8 cellular contexts compared by ENCODE assay signal in genomic region chr4:145619639-145619996, GRCh38. TPM values are rescaled to one million over a fixed set of nuclear protein-coding genes. Genes with fewer than 3 reads are reported as not detected.
DNase-seq lines count a peak whose midpoint lies in the region; ATAC-seq and TF ChIP-seq lines count a peak whose summit lies in the region.

No MANE protein-coding gene starts in this region.

- H3K9me3 ChIP-seq in mesodermal cell (ENCODE audit: control insufficient read depth, low read length): peaks cover 5% of the 10 kb centered on the region

- ATAC-seq in GM21390 (IDR thresholded peaks at IDR 0.05; ENCODE audit: unreplicated experiment): peak; percentile 39

- TF ChIP-seq CTCF in VCaP (conservative IDR thresholded peaks at IDR 0.05): peak; percentile 37; the same call in 1 of the 2 replicates

- DNase-seq in Caki2 (ENCODE audit: low read depth) (peak; percentile 83), HT-29 (ENCODE audit: low spot score) (peak; percentile 85), pons (ENCODE audit: low spot score) (no peak)
- peak; percentile 34 for DNase-seq in effector CD4-positive, alpha-beta T cell
- peak; percentile 30 to 51 for DNase-seq in stimulated activated CD8-positive, alpha-beta memory T cell treated with anti-CD3 and anti-CD28 coated beads, Interleukin-7, amount 100 ng/mL, for 48 hours (ENCODE audit: extremely low read depth in 1 of 2, low read depth in 1 of 2)

- H3K4me1 ChIP-seq in mesodermal cell (ENCODE audit: control insufficient read depth, insufficient read depth, low read length, poor library complexity, severe bottlenecking): no peaks in the 10 kb centered on the region

- peak overlapping the region; percentile 75 for H3K4me3 ChIP-seq in mesodermal cell (ENCODE audit: extremely low read depth, insufficient read depth, low read length, poor library complexity, severe bottlenecking)

- in situ Hi-C loops in Caki2 (cut with HindIII; ENCODE audit: low pct_unique_long_range_greater_than_20kb, low sequenced_read_pairs): no loop called here

- no peaks in the 10 kb centered on the region for H3K36me3 ChIP-seq in mesodermal cell (ENCODE audit: control insufficient read depth, insufficient read depth, low read length)

- H3K27ac ChIP-seq in VCaP (peak overlapping the region; percentile 92), mesodermal cell (ENCODE audit: low read depth, low read length, severe bottlenecking) (peak overlapping the region; percentile 86)

- 20 to 23% methylated on average over 5 of the region's 9 CpGs for WGBS in mesodermal cell (ENCODE audit: insufficient coverage in 2 of 2), 2 experiments

RNA-seq across cellular contexts. Expression of gene MMAA, which starts 0.4 kb away (rescaled TPM):
- 5.8 and 7.1 TPM in 2 replicates for total RNA-seq in Caki2 (2014; rRNA removed; shearing (Covaris generic); ENCODE audit: low replicate concordance)
- total RNA-seq in HT-29 (2014; rRNA removed; shearing (Covaris generic)): 2.3 and 2.8 TPM in 2 replicates
- 3.0 TPM for polyA plus RNA-seq in mesodermal cell (2013, experiment 1 of 2)
- polyA plus RNA-seq in mesodermal cell (2013, experiment 2 of 2): 2.2 TPM
